17 cellular contexts compared by ENCODE assay signal in genomic region chr3:101519685-101520365, GRCh38. TPM values are rescaled to one million over a fixed set of nuclear protein-coding genes. Genes with fewer than 3 reads are reported as not detected.
DNase-seq lines count a peak whose midpoint lies in the region; ATAC-seq and FAIRE-seq lines count a peak whose summit lies in the region.
"Had no signal": no experiment of that assay in that cellular context is flagged by ENCODE, and none has a peak within 500 bp of the region (broad histone marks: within the 10 kb centered on the region; RNA-seq: fewer than 3 reads in every experiment).

No MANE protein-coding gene starts in this region.

- ATAC-seq in GM21786 (IDR thresholded peaks at IDR 0.05; ENCODE audit: unreplicated experiment) (no peak), HG03520 (IDR thresholded peaks at IDR 0.05; ENCODE audit: unreplicated experiment) (no peak)
- ATAC-seq: activated CD4-positive, CD25-positive, alpha-beta regulatory T cell treated with anti-CD3 and anti-CD28 coated beads, Interleukin-2, amount 50 U/mL, for 24 hours had no signal

- in situ Hi-C loops in ACHN (cut with HindIII; ENCODE audit: low pct_ligation_motif_present, low pct_unique_long_range_greater_than_20kb, low sequenced_read_pairs) (no loop called here), Caki2 (cut with HindIII; ENCODE audit: low pct_unique_long_range_greater_than_20kb, low sequenced_read_pairs) (no loop called here)

- intact Hi-C loops in activated T-helper 1 cell treated with anti-CD3 and anti-CD28 coated beads, Interleukin-12 subunit alpha, Interleukin-12 subunit beta, Interleukin-2, Interleukin-4 antibody, amounts not matched to agents 30 ng/mL and 10 ng/mL and 1 ng/mL, durations not matched to agents 14 hours and 24 hours and 36 hours (cut with micrococcal nuclease): loop anchor here (5.0 to 10.0 kb wide), 3 partner anchors 307 to 1705 kb away; partner anchors contain the start of gene CMSS1

- peak; percentile 6 for DNase-seq in ACHN
- DNase-seq in Caki2 (ENCODE audit: low read depth): peak; percentile 55
- no peak for DNase-seq in activated T-helper 1 cell treated with anti-CD3 and anti-CD28 coated beads, Interleukin-12 subunit alpha, Interleukin-12 subunit beta, Interleukin-2, Interleukin-4 antibody, amounts not matched to agents 30 ng/mL and 10 ng/mL and 1 ng/mL, durations not matched to agents 14 hours and 24 hours and 36 hours (ENCODE audit: low spot score)
- DNase-seq in HCEC 1CT: no peak
- DNase-seq: BE2C; DND-41; endodermal cell; H9; kidney; NCI-H1417 treated with DMSO at 0.1 percent for 48 hours; NCI-H446; stimulated activated CD4-positive, alpha-beta T cell treated with anti-CD3 and anti-CD28 coated beads, Interleukin-15, amount 100 ng/mL, for 24 hours had no signal

- H3K36me3 Mint-ChIP-seq in activated T-helper 1 cell treated with anti-CD3 and anti-CD28 coated beads, Interleukin-12 subunit alpha, Interleukin-12 subunit beta, Interleukin-2, Interleukin-4 antibody, amounts not matched to agents 30 ng/mL and 10 ng/mL and 1 ng/mL, durations not matched to agents 14 hours and 24 hours and 36 hours (ENCODE audit: low read depth): peaks cover 26% of the 10 kb centered on the region

- H3K9me3 Mint-ChIP-seq in activated T-helper 1 cell treated with anti-CD3 and anti-CD28 coated beads, Interleukin-12 subunit alpha, Interleukin-12 subunit beta, Interleukin-2, Interleukin-4 antibody, amounts not matched to agents 30 ng/mL and 10 ng/mL and 1 ng/mL, durations not matched to agents 14 hours and 24 hours and 36 hours: peaks cover 7% of the 10 kb centered on the region

- peak overlapping the region; percentile 58 for H3K4me3 Mint-ChIP-seq in activated T-helper 1 cell treated with anti-CD3 and anti-CD28 coated beads, Interleukin-12 subunit alpha, Interleukin-12 subunit beta, Interleukin-2, Interleukin-4 antibody, amounts not matched to agents 30 ng/mL and 10 ng/mL and 1 ng/mL, durations not matched to agents 14 hours and 24 hours and 36 hours
- H3K4me3 Mint-ChIP-seq: endodermal cell, H9 had no signal

- H3K27ac Mint-ChIP-seq in activated T-helper 1 cell treated with anti-CD3 and anti-CD28 coated beads, Interleukin-12 subunit alpha, Interleukin-12 subunit beta, Interleukin-2, Interleukin-4 antibody, amounts not matched to agents 30 ng/mL and 10 ng/mL and 1 ng/mL, durations not matched to agents 14 hours and 24 hours and 36 hours: peak overlapping the region; percentile 77
- H3K27ac Mint-ChIP-seq: endodermal cell, H9, progenitor cell of endocrine pancreas had no signal

- H3K4me1 Mint-ChIP-seq in activated T-helper 1 cell treated with anti-CD3 and anti-CD28 coated beads, Interleukin-12 subunit alpha, Interleukin-12 subunit beta, Interleukin-2, Interleukin-4 antibody, amounts not matched to agents 30 ng/mL and 10 ng/mL and 1 ng/mL, durations not matched to agents 14 hours and 24 hours and 36 hours (ENCODE audit: low read depth): peaks cover 48% of the 10 kb centered on the region

- H3K27me3 Mint-ChIP-seq in activated T-helper 1 cell treated with anti-CD3 and anti-CD28 coated beads, Interleukin-12 subunit alpha, Interleukin-12 subunit beta, Interleukin-2, Interleukin-4 antibody, amounts not matched to agents 30 ng/mL and 10 ng/mL and 1 ng/mL, durations not matched to agents 14 hours and 24 hours and 36 hours (ENCODE audit: insufficient read depth): no peaks in the 10 kb centered on the region

- peak; percentile 38 for FAIRE-seq in islet of Langerhans (lab: Jason Lieb, UNC)
- FAIRE-seq: kidney had no signal

RNA-seq across cellular contexts. Expression of gene SENP7, which starts 6.8 kb away (rescaled TPM):
- 1.2 and 2.7 TPM in 2 replicates for total RNA-seq in Caki2 (2014; rRNA removed; shearing (Covaris generic); ENCODE audit: low replicate concordance)
- total RNA-seq in activated T-helper 1 cell treated with anti-CD3 and anti-CD28 coated beads, Interleukin-12 subunit alpha, Interleukin-12 subunit beta, Interleukin-2, Interleukin-4 antibody, amounts not matched to agents 30 ng/mL and 10 ng/mL and 1 ng/mL, durations not matched to agents 14 hours and 24 hours and 36 hours: 9.1 and 10.7 TPM in 2 replicates

RNA-seq across cellular contexts. Expression of gene TRMT10C, which starts 41.8 kb away (rescaled TPM):
- 21.3 and 31.7 TPM in 2 replicates for total RNA-seq in Caki2 (2014; rRNA removed; shearing (Covaris generic); ENCODE audit: low replicate concordance)
- total RNA-seq in activated T-helper 1 cell treated with anti-CD3 and anti-CD28 coated beads, Interleukin-12 subunit alpha, Interleukin-12 subunit beta, Interleukin-2, Interleukin-4 antibody, amounts not matched to agents 30 ng/mL and 10 ng/mL and 1 ng/mL, durations not matched to agents 14 hours and 24 hours and 36 hours: 59.9 and 60.5 TPM in 2 replicates

RNA-seq across cellular contexts. Expression of gene PCNP, which starts 54.2 kb away (rescaled TPM):
- total RNA-seq in Caki2 (2014; rRNA removed; shearing (Covaris generic); ENCODE audit: low replicate concordance): 52.2 and 74.8 TPM in 2 replicates
- total RNA-seq in activated T-helper 1 cell treated with anti-CD3 and anti-CD28 coated beads, Interleukin-12 subunit alpha, Interleukin-12 subunit beta, Interleukin-2, Interleukin-4 antibody, amounts not matched to agents 30 ng/mL and 10 ng/mL and 1 ng/mL, durations not matched to agents 14 hours and 24 hours and 36 hours: 182 and 190 TPM in 2 replicates

Comparison
In these comparisons a context has a peak if more than half of its experiments do, and no peak if none do; other contexts are left out.
1. DNase-seq: peak in ACHN (single experiment) and Caki2 (single experiment); none in activated T-helper 1 cell treated with anti-CD3 and anti-CD28 coated beads, Interleukin-12 subunit alpha, Interleukin-12 subunit beta, Interleukin-2, Interleukin-4 antibody, amounts not matched to agents 30 ng/mL and 10 ng/mL and 1 ng/mL, durations not matched to agents 14 hours and 24 hours and 36 hours (single experiment) and HCEC 1CT (single experiment).